Comparison of ENCODE assay signal across 8 cellular contexts in the genomic region with DNA sequence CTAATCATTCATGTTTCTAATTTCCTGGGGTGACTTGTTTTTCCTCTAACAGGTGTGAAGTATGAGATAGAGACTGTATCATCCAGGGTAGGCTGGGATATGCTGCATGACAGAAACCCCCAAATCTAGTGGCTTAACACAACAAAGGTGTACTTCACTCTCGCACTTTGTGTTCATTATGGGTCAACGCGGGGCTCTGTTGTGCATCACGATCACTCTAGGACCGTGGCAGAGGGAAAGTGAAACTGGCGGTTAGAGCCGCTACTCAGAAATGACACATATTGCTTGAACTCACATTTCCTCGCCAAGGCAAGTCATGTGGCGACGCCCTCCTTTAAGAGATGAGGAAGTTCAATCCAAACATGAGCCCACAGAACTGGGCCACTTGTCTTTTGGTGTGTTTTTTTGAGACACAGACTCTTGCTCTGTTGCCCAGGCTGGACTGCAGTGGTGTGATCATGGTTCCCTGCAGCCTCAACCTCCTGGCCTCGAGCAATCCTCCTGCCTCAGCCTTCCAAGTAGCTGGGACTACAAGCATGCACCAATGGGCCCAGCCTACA. TPM values are rescaled to one million over a fixed set of nuclear protein-coding genes. Genes with fewer than 3 reads are reported as not detected.
DNase-seq lines count a peak whose midpoint lies in the region; ATAC-seq and TF ChIP-seq lines count a peak whose summit lies in the region.

No MANE protein-coding gene starts in this region.

- H3K4me2 ChIP-seq in DOHH2 (ENCODE audit: low read length): peak overlapping the region; percentile 61

- H3K4me3 ChIP-seq in DOHH2 (ENCODE audit: low read length): peak overlapping the region; percentile 45
- H3K4me3 ChIP-seq in effector memory CD4-positive, alpha-beta T cell (ENCODE audit: insufficient read depth, low read depth, low read length, poor library complexity, severe bottlenecking): peak overlapping the region; percentile 45
- no peak overlapping the region for H3K4me3 ChIP-seq in ovary
- peak overlapping the region in 1 of 2 donors; percentile 35 for H3K4me3 ChIP-seq in tibial artery

- H3K4me3 Mint-ChIP-seq in activated CD4-positive, alpha-beta T cell treated with anti-CD3 and anti-CD28 coated beads, Interleukin-2, amount 10 ng/mL, durations not matched to agents 24 days and 14 days: peak overlapping the region; percentile 80

- H3K79me2 ChIP-seq in DOHH2 (ENCODE audit: control insufficient read depth, low read length): no peaks in the 10 kb centered on the region

- no peaks in the 10 kb centered on the region for H3K27me3 ChIP-seq in DOHH2 (ENCODE audit: control insufficient read depth, low read length)
- H3K27me3 ChIP-seq in effector memory CD4-positive, alpha-beta T cell (replicated peaks; ENCODE audit: control insufficient read depth, insufficient read depth, low read length, poor library complexity, severe bottlenecking): no peaks in the 10 kb centered on the region
- H3K27me3 ChIP-seq in ovary: no peaks in the 10 kb centered on the region
- no peaks in the 10 kb centered on the region for H3K27me3 ChIP-seq in tibial artery

- DNase-seq in Kasumi-1 (lab: John Stamatoyannopoulos, UW): peak; percentile 87
- peak; percentile 95 for DNase-seq in activated CD4-positive, alpha-beta T cell treated with anti-CD3 and anti-CD28 coated beads, Interleukin-2, amount 10 ng/mL, durations not matched to agents 24 days and 14 days
- peak; percentile 51 to 56 (median 55) for DNase-seq in effector memory CD4-positive, alpha-beta T cell
- peak in 4 of 5 donors; percentile 19 to 36 (median 29) for DNase-seq in ovary
- DNase-seq in tibial artery: peak; percentile 76 to 77
- DNase-seq in kidney glomerular epithelial cell (lab: John Stamatoyannopoulos, UW): no peak

- H3K4me1 Mint-ChIP-seq in activated CD4-positive, alpha-beta T cell treated with anti-CD3 and anti-CD28 coated beads, Interleukin-2, amount 10 ng/mL, durations not matched to agents 24 days and 14 days: peaks cover 50% of the 10 kb centered on the region

- H3K9me3 Mint-ChIP-seq in activated CD4-positive, alpha-beta T cell treated with anti-CD3 and anti-CD28 coated beads, Interleukin-2, amount 10 ng/mL, durations not matched to agents 24 days and 14 days: peaks cover 2% of the 10 kb centered on the region

- H3K36me3 ChIP-seq in DOHH2 (ENCODE audit: control insufficient read depth, low read length): no peaks in the 10 kb centered on the region
- no peaks in the 10 kb centered on the region for H3K36me3 ChIP-seq in effector memory CD4-positive, alpha-beta T cell (ENCODE audit: control insufficient read depth, insufficient read depth, low read length)
- H3K36me3 ChIP-seq in ovary: no peaks in the 10 kb centered on the region
- H3K36me3 ChIP-seq in tibial artery: no peaks in the 10 kb centered on the region

- no peak for TF ChIP-seq EP300 in ovary (IDR thresholded peaks at IDR 0.05)

- H4K20me1 ChIP-seq in DOHH2 (ENCODE audit: control insufficient read depth, insufficient read depth, low read depth, low read length): no peaks in the 10 kb centered on the region

- H3K9me2 ChIP-seq in DOHH2 (replicated peaks; ENCODE audit: control insufficient read depth, low read length): no peaks in the 10 kb centered on the region

- TF ChIP-seq CTCF in DOHH2 (IDR thresholded peaks at IDR 0.05; ENCODE audit: low read depth, low read length, poor library complexity, severe bottlenecking) (no peak), ovary (IDR thresholded peaks at IDR 0.05) (no peak), tibial artery (IDR thresholded peaks at IDR 0.05) (no peak)

- intact Hi-C loops in activated CD4-positive, alpha-beta T cell treated with anti-CD3 and anti-CD28 coated beads, Interleukin-2, amount 10 ng/mL, durations not matched to agents 24 days and 14 days (cut with micrococcal nuclease): loop anchor here (1.0 to 5.0 kb wide), 5 partner anchors 9 to 264 kb away; a partner anchor contains a TSS
- intact Hi-C loops in ovary (cut with DNase I): no loop called here
- intact Hi-C loops in tibial artery (cut with DNase I; ENCODE audit: low total_unique reads): no loop called here

- H3K36me3 Mint-ChIP-seq in activated CD4-positive, alpha-beta T cell treated with anti-CD3 and anti-CD28 coated beads, Interleukin-2, amount 10 ng/mL, durations not matched to agents 24 days and 14 days (ENCODE audit: low read depth): no peaks in the 10 kb centered on the region

- peaks cover 11% of the 10 kb centered on the region for H3F3A ChIP-seq in DOHH2 (ENCODE audit: control insufficient read depth, insufficient read depth)

- H3K27me3 Mint-ChIP-seq in activated CD4-positive, alpha-beta T cell treated with anti-CD3 and anti-CD28 coated beads, Interleukin-2, amount 10 ng/mL, durations not matched to agents 24 days and 14 days: no peaks in the 10 kb centered on the region

- H3K9me3 ChIP-seq in DOHH2 (ENCODE audit: control insufficient read depth, insufficient read depth, low read length) (no peaks in the 10 kb centered on the region), ovary (no peaks in the 10 kb centered on the region), tibial artery (no peaks in the 10 kb centered on the region)
- H3K9me3 ChIP-seq in effector memory CD4-positive, alpha-beta T cell (ENCODE audit: control insufficient read depth, low read length): no peaks in the 10 kb centered on the region

- TF ChIP-seq POLR2A in ovary (IDR thresholded peaks at IDR 0.05): no peak

- H3K4me1 ChIP-seq in DOHH2 (ENCODE audit: control insufficient read depth, low read length) (peaks cover 53% of the 10 kb centered on the region), ovary (ENCODE audit: insufficient read depth) (peaks cover 6% of the 10 kb centered on the region), tibial artery (peaks cover 0 to 10% (median 3%) of the 10 kb centered on the region in 4 donors)
- H3K4me1 ChIP-seq in effector memory CD4-positive, alpha-beta T cell (ENCODE audit: control insufficient read depth, insufficient read depth, low read length, poor library complexity, severe bottlenecking): peaks cover 16% of the 10 kb centered on the region

- 30 to 72% (median 43%) methylated on average over 11 of the region's 11 CpGs for WGBS in ovary, 3 donors

- H3K27ac Mint-ChIP-seq in activated CD4-positive, alpha-beta T cell treated with anti-CD3 and anti-CD28 coated beads, Interleukin-2, amount 10 ng/mL, durations not matched to agents 24 days and 14 days: peak overlapping the region; percentile 94

- ATAC-seq in GM21619 (IDR thresholded peaks at IDR 0.05; ENCODE audit: unreplicated experiment): peak; percentile 96

- H3K27ac ChIP-seq in DOHH2 (ENCODE audit: low read depth, low read length) (peak overlapping the region; percentile 48), ovary (no peak overlapping the region), tibial artery (peak overlapping the region in 1 of 2 donors; percentile 46)
- H3K27ac ChIP-seq in effector memory CD4-positive, alpha-beta T cell (ENCODE audit: insufficient read depth, low read length, poor library complexity, severe bottlenecking): peak overlapping the region; percentile 76

RNA-seq across cellular contexts. Expression of a gene that starts 34.4 kb away (rescaled TPM):
- total RNA-seq in activated CD4-positive, alpha-beta T cell treated with anti-CD3 and anti-CD28 coated beads, Interleukin-2, amount 10 ng/mL, durations not matched to agents 24 days and 14 days: 86.3 and 86.9 TPM in 2 replicates
- 100 to 1,000 TPM in 2 of 7 donors, 10 to 100 TPM in 5; 57.7 to 119 (median 97.7) TPM for total RNA-seq in ovary
- polyA plus RNA-seq in ovary: 100 to 1,000 TPM; 124 to 194 TPM

RNA-seq across cellular contexts. Expression of a gene that starts 41.3 kb away (rescaled TPM):
- 532 TPM in 2 replicates for total RNA-seq in activated CD4-positive, alpha-beta T cell treated with anti-CD3 and anti-CD28 coated beads, Interleukin-2, amount 10 ng/mL, durations not matched to agents 24 days and 14 days
- 10 to 100 TPM; 34.1 to 50.0 (median 38.8) TPM for total RNA-seq in ovary
- polyA plus RNA-seq in ovary: 10 to 100 TPM; 42.1 to 49.0 TPM

RNA-seq across cellular contexts. Expression of a gene that starts 48.3 kb away (rescaled TPM):
- 34.7 and 39.2 TPM in 2 replicates for total RNA-seq in activated CD4-positive, alpha-beta T cell treated with anti-CD3 and anti-CD28 coated beads, Interleukin-2, amount 10 ng/mL, durations not matched to agents 24 days and 14 days
- 10 to 100 TPM; 18.5 to 43.7 (median 37.6) TPM for total RNA-seq in ovary
- polyA plus RNA-seq in ovary: 10 to 100 TPM; 11.4 to 54.6 TPM

Comparison
In these comparisons a context has a peak if more than half of its experiments do, and no peak if none do; other contexts are left out.
1. H3K27ac ChIP-seq: peak in DOHH2 (single experiment) and effector memory CD4-positive, alpha-beta T cell (single experiment); none in ovary (0 of 2).
2. RNA of a gene that starts 41.3 kb away (total RNA-seq): 532 TPM in activated CD4-positive, alpha-beta T cell treated with anti-CD3 and anti-CD28 coated beads, Interleukin-2, amount 10 ng/mL, durations not matched to agents 24 days and 14 days; 34.1 to 50.0 TPM in ovary; every median in the first group is over 10 times any median in the second.